12 cellular contexts compared by ENCODE assay signal in genomic region chr6:27141013-27141412, GRCh38.
DNase-seq lines count a peak whose midpoint lies in the region; ATAC-seq and TF ChIP-seq lines count a peak whose summit lies in the region.
"Had no signal": no experiment of that assay in that cellular context is flagged by ENCODE, and none has a peak within 500 bp of the region (broad histone marks: within the 10 kb centered on the region; RNA-seq: fewer than 3 reads in every experiment).

No MANE protein-coding gene starts in this region.

- H3K4me2 ChIP-seq in DOHH2 (ENCODE audit: low read length) = peak overlapping the region; percentile 77

- DNase-seq in naive B cell (no peak), GDM1 (lab: John Stamatoyannopoulos, UW) (no peak), prostate gland (ENCODE audit: low spot score) (no peak), NCI-H1930 (lab: John Stamatoyannopoulos, UW) (no peak)
- no peak for DNase-seq in stimulated activated CD4-positive, alpha-beta T cell treated with anti-CD3 and anti-CD28 coated beads, Interleukin-4, amount 100 ng/mL, for 24 hours
- DNase-seq: activated CD4-positive, CD25-positive, alpha-beta regulatory T cell; amygdala; NCI-H187 treated with DMSO at 0.1 percent for 48 hours had no signal

- H3K4me3 ChIP-seq in DOHH2 (ENCODE audit: low read length) (peak overlapping the region; percentile 59), HUES64 (ENCODE audit: low read length) (peak overlapping the region; percentile 84), prostate gland (no peak overlapping the region)

- H3K36me3 ChIP-seq in DOHH2 (ENCODE audit: control insufficient read depth, low read length) (peaks cover 24% of the 10 kb centered on the region), HUES64 (ENCODE audit: insufficient read depth, low read length) (peaks cover 5% of the 10 kb centered on the region; the same call in 1 of the 2 replicates), prostate gland (no peaks in the 10 kb centered on the region)

- no peaks in the 10 kb centered on the region for H3K27me3 Mint-ChIP-seq in activated T-helper 17 cell treated with anti-CD3 and anti-CD28 coated beads, Interleukin-2, amount 50 U/mL, for 72 hours
- H3K27me3 Mint-ChIP-seq in naive B cell = no peaks in the 10 kb centered on the region

- H3K27ac Mint-ChIP-seq in activated T-helper 17 cell treated with anti-CD3 and anti-CD28 coated beads, Interleukin-2, amount 50 U/mL, for 72 hours = peak overlapping the region; percentile 74
- H3K27ac Mint-ChIP-seq in naive B cell = peak overlapping the region in 5 of 6 donors; percentile 8 to 95 (median 88)

- H4K20me1 ChIP-seq in DOHH2 (ENCODE audit: control insufficient read depth, insufficient read depth, low read depth, low read length) = no peaks in the 10 kb centered on the region

- no peaks in the 10 kb centered on the region for H3K9me2 ChIP-seq in DOHH2 (replicated peaks; ENCODE audit: control insufficient read depth, low read length)

- peak overlapping the region; percentile 74 for H3K9ac ChIP-seq in HUES64 (ENCODE audit: low read depth, low read length)

- peaks cover 44% of the 10 kb centered on the region for H3F3A ChIP-seq in DOHH2 (ENCODE audit: control insufficient read depth, insufficient read depth)

- no peaks in the 10 kb centered on the region for H3K9me3 ChIP-seq in DOHH2 (ENCODE audit: control insufficient read depth, insufficient read depth, low read length)
- H3K9me3 ChIP-seq in HUES64 (ENCODE audit: insufficient read depth, low read depth, low read length) = no peaks in the 10 kb centered on the region
- H3K9me3 ChIP-seq in prostate gland = no peaks in the 10 kb centered on the region

- H3K9me3 Mint-ChIP-seq in activated T-helper 17 cell treated with anti-CD3 and anti-CD28 coated beads, Interleukin-2, amount 50 U/mL, for 72 hours = no peaks in the 10 kb centered on the region
- H3K9me3 Mint-ChIP-seq in naive B cell = no peaks in the 10 kb centered on the region

- H3K4me3 Mint-ChIP-seq in activated T-helper 17 cell treated with anti-CD3 and anti-CD28 coated beads, Interleukin-2, amount 50 U/mL, for 72 hours = peak overlapping the region; percentile 98
- H3K4me3 Mint-ChIP-seq in naive B cell = peak overlapping the region; percentile 0 to 99 (median 74)

- TF ChIP-seq POLR2A in prostate gland (IDR thresholded peaks at IDR 0.05) = no peak

- H3K79me2 ChIP-seq in DOHH2 (ENCODE audit: control insufficient read depth, low read length) = no peaks in the 10 kb centered on the region; the same call in 1 of the 2 replicates

- H3K27ac ChIP-seq in DOHH2 (ENCODE audit: low read depth, low read length) (peak overlapping the region; percentile 99), HUES64 (ENCODE audit: low read depth, low read length) (0 out of 2 replicates have a peak overlapping the region, but pooled peaks have one; percentile 6), prostate gland (no peak overlapping the region)
- H3K27ac ChIP-seq: epithelial cell of prostate had no signal

- H3K27me3 ChIP-seq in DOHH2 (ENCODE audit: control insufficient read depth, low read length) (no peaks in the 10 kb centered on the region), HUES64 (ENCODE audit: insufficient read depth, low read length) (no peaks in the 10 kb centered on the region), prostate gland (replicated peaks; ENCODE audit: insufficient read depth) (no peaks in the 10 kb centered on the region)

- H3K36me3 Mint-ChIP-seq in activated T-helper 17 cell treated with anti-CD3 and anti-CD28 coated beads, Interleukin-2, amount 50 U/mL, for 72 hours (ENCODE audit: low read depth) = peaks cover 24% of the 10 kb centered on the region
- H3K36me3 Mint-ChIP-seq in naive B cell = peaks cover 0 to 10% of the 10 kb centered on the region in 2 donors

- TF ChIP-seq CTCF in DOHH2 (IDR thresholded peaks at IDR 0.05; ENCODE audit: low read depth, low read length, poor library complexity, severe bottlenecking) = no peak
- no peak for TF ChIP-seq CTCF in prostate gland (IDR thresholded peaks at IDR 0.05)

- H3K4me1 ChIP-seq in DOHH2 (ENCODE audit: control insufficient read depth, low read length) (peaks cover 82% of the 10 kb centered on the region), HUES64 (ENCODE audit: insufficient read depth, low read length) (peaks cover 42% of the 10 kb centered on the region), prostate gland (replicated peaks) (no peaks in the 10 kb centered on the region)

- H3K4me1 Mint-ChIP-seq in activated T-helper 17 cell treated with anti-CD3 and anti-CD28 coated beads, Interleukin-2, amount 50 U/mL, for 72 hours = peaks cover 27% of the 10 kb centered on the region
- peaks cover 26 to 67% (median 50%) of the 10 kb centered on the region in 3 donors for H3K4me1 Mint-ChIP-seq in naive B cell

- no peak for ATAC-seq in activated T-helper 17 cell treated with anti-CD3 and anti-CD28 coated beads, Interleukin-2, amount 50 U/mL, for 72 hours (replicated peaks)
- ATAC-seq in naive B cell (ENCODE audit: low read depth in 2 of 2) = no peak

- WGBS in HUES64 = 17% methylated on average over 3 of the region's 4 CpGs
- 82% methylated on average over 4 of the region's 4 CpGs for WGBS in prostate gland

- intact Hi-C loops in prostate gland (cut with DNase I) = loop anchor here (10.0 kb wide), 1 partner anchor 1086 kb away; a partner anchor contains a TSS

Comparison
In these comparisons a context has a peak if more than half of its experiments do, and no peak if none do; other contexts are left out.
1. H3K27ac ChIP-seq: peak in DOHH2 (single experiment) and HUES64 (single experiment); none in prostate gland (0 of 2).
2. H3K4me3 ChIP-seq: peak in DOHH2 (single experiment) and HUES64 (single experiment); none in prostate gland (0 of 2).